9 cellular contexts compared by ENCODE assay signal in genomic region chr3:140898340-140899180, GRCh38.
DNase-seq lines count a peak whose midpoint lies in the region; ATAC-seq and TF ChIP-seq lines count a peak whose summit lies in the region.
"Had no signal": no experiment of that assay in that cellular context is flagged by ENCODE, and none has a peak within 500 bp of the region (broad histone marks: within the 10 kb centered on the region; RNA-seq: fewer than 3 reads in every experiment).

No MANE protein-coding gene starts in this region.

- H3K27ac Mint-ChIP-seq in stimulated activated effector memory CD8-positive, alpha-beta T cell treated with anti-CD3 and anti-CD28 coated beads, Interleukin-12 subunit alpha, Interleukin-12 subunit beta, amount 100 ng/mL, for 72 hours, result no peak overlapping the region

- H3K9me3 Mint-ChIP-seq in stimulated activated effector memory CD8-positive, alpha-beta T cell treated with anti-CD3 and anti-CD28 coated beads, Interleukin-12 subunit alpha, Interleukin-12 subunit beta, amount 100 ng/mL, for 72 hours, result no peaks in the 10 kb centered on the region

- no peak overlapping the region for H3K4me3 ChIP-seq in astrocyte of the cerebellum (ENCODE audit: low read depth, low read length)
- H3K4me3 ChIP-seq: BLaER1 treated with 17β-estradiol and CSF1 and Interleukin-3, amounts not matched to agents 10 nM and 100 nM had no signal

- no peaks in the 10 kb centered on the region for H3K4me1 Mint-ChIP-seq in stimulated activated effector memory CD8-positive, alpha-beta T cell treated with anti-CD3 and anti-CD28 coated beads, Interleukin-12 subunit alpha, Interleukin-12 subunit beta, amount 100 ng/mL, for 72 hours

- H3K36me3 Mint-ChIP-seq in stimulated activated effector memory CD8-positive, alpha-beta T cell treated with anti-CD3 and anti-CD28 coated beads, Interleukin-12 subunit alpha, Interleukin-12 subunit beta, amount 100 ng/mL, for 72 hours, result no peaks in the 10 kb centered on the region

- TF ChIP-seq CTCF in astrocyte of the cerebellum (IDR thresholded peaks at IDR 0.05; ENCODE audit: low read depth, low read length, missing control alignments), result peak; percentile 57

- DNase-seq in NCI-H82 (lab: John Stamatoyannopoulos, UW) (peak; percentile 68), NCI-H82 treated with DMSO at 0.1 percent for 48 hours (lab: John Stamatoyannopoulos, UW; ENCODE audit: unreplicated experiment) (no peak), NCI-H2227 (lab: John Stamatoyannopoulos, UW; ENCODE audit: unreplicated experiment) (peak; percentile 49), astrocyte of the cerebellum (ENCODE audit: low read depth) (peak; percentile 87), iPS-NIHi11 (ENCODE audit: low spot score) (peak; percentile 55)
- DNase-seq in stimulated activated effector memory CD8-positive, alpha-beta T cell treated with anti-CD3 and anti-CD28 coated beads, Interleukin-12 subunit alpha, Interleukin-12 subunit beta, amount 100 ng/mL, for 72 hours (ENCODE audit: low spot score in 2 of 2), result no peak
- no peak for DNase-seq in activated effector memory CD4-positive, alpha-beta T cell treated with anti-CD3 and anti-CD28 coated beads, Interleukin-2, amount 50 U/mL, for 16 hours

- in situ Hi-C loops in astrocyte of the cerebellum (cut with HindIII; ENCODE audit: low sequenced_read_pairs), result no loop called here

- H3K4me3 Mint-ChIP-seq in stimulated activated effector memory CD8-positive, alpha-beta T cell treated with anti-CD3 and anti-CD28 coated beads, Interleukin-12 subunit alpha, Interleukin-12 subunit beta, amount 100 ng/mL, for 72 hours, result no peak overlapping the region

- peak; percentile 52 for ATAC-seq in HG02759 (IDR thresholded peaks at IDR 0.05; ENCODE audit: unreplicated experiment)
- ATAC-seq in stimulated activated effector memory CD8-positive, alpha-beta T cell treated with anti-CD3 and anti-CD28 coated beads, Interleukin-12 subunit alpha, Interleukin-12 subunit beta, amount 100 ng/mL, for 72 hours, result peak; percentile 26

Comparison
In these comparisons a context has a peak if more than half of its experiments do, and no peak if none do; other contexts are left out.
1. DNase-seq: peak in NCI-H82 (single experiment), NCI-H2227 (single experiment), astrocyte of the cerebellum (single experiment) and iPS-NIHi11 (single experiment); none in NCI-H82 treated with DMSO at 0.1 percent for 48 hours (single experiment), stimulated activated effector memory CD8-positive, alpha-beta T cell treated with anti-CD3 and anti-CD28 coated beads, Interleukin-12 subunit alpha, Interleukin-12 subunit beta, amount 100 ng/mL, for 72 hours (0 of 2) and activated effector memory CD4-positive, alpha-beta T cell treated with anti-CD3 and anti-CD28 coated beads, Interleukin-2, amount 50 U/mL, for 16 hours (single experiment).